ENCODE assay signal across 2 cellular contexts in the genomic region with DNA sequence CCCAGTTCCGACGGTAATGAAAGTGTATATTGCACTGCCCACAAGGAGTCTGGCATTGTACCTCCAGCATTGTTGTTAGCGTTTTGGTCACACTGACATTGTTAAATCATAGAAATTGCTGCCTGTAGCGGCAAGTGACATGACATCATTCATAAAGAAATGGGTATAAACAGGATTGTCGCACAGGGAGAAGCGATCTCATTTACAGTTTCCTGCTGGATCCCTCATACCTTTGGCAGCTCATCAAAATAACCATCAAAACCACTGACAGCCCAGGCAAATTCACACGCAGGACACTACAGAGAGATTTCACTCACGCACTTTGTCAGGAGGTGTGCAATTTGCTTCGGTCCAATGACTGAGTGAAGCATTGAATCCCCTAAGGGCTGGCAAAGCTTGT.
TF ChIP-seq lines count a peak whose summit lies in the region.

No MANE protein-coding gene starts in this region.

TF ChIP-seq in GM23338, 12 proteins besides CTCF, POLR2A, EP300 and RAD21 (continues in another document):
- TF ChIP-seq NANOG (IDR thresholded peaks at IDR 0.05; ENCODE audit: borderline replicate concordance) (no peak), EZH2 (IDR thresholded peaks at IDR 0.05; ENCODE audit: low read depth, unreplicated experiment) (no peak), STAT1 (IDR thresholded peaks at IDR 0.05; ENCODE audit: unreplicated experiment) (no peak), ZNF331 (CRISPR knock-in tag; IDR thresholded peaks at IDR 0.05; ENCODE audit: low read depth) (no peak), CREB1 (CRISPR knock-in tag; IDR thresholded peaks at IDR 0.05; ENCODE audit: low read depth) (no peak), ETS1 (IDR thresholded peaks at IDR 0.05) (no peak), ZNF114 (CRISPR knock-in tag; IDR thresholded peaks at IDR 0.05) (no peak), REST (IDR thresholded peaks at IDR 0.05; ENCODE audit: unreplicated experiment) (no peak), JUNB (IDR thresholded peaks at IDR 0.05; ENCODE audit: unreplicated experiment) (no peak)
- TF ChIP-seq, protein P1, sequence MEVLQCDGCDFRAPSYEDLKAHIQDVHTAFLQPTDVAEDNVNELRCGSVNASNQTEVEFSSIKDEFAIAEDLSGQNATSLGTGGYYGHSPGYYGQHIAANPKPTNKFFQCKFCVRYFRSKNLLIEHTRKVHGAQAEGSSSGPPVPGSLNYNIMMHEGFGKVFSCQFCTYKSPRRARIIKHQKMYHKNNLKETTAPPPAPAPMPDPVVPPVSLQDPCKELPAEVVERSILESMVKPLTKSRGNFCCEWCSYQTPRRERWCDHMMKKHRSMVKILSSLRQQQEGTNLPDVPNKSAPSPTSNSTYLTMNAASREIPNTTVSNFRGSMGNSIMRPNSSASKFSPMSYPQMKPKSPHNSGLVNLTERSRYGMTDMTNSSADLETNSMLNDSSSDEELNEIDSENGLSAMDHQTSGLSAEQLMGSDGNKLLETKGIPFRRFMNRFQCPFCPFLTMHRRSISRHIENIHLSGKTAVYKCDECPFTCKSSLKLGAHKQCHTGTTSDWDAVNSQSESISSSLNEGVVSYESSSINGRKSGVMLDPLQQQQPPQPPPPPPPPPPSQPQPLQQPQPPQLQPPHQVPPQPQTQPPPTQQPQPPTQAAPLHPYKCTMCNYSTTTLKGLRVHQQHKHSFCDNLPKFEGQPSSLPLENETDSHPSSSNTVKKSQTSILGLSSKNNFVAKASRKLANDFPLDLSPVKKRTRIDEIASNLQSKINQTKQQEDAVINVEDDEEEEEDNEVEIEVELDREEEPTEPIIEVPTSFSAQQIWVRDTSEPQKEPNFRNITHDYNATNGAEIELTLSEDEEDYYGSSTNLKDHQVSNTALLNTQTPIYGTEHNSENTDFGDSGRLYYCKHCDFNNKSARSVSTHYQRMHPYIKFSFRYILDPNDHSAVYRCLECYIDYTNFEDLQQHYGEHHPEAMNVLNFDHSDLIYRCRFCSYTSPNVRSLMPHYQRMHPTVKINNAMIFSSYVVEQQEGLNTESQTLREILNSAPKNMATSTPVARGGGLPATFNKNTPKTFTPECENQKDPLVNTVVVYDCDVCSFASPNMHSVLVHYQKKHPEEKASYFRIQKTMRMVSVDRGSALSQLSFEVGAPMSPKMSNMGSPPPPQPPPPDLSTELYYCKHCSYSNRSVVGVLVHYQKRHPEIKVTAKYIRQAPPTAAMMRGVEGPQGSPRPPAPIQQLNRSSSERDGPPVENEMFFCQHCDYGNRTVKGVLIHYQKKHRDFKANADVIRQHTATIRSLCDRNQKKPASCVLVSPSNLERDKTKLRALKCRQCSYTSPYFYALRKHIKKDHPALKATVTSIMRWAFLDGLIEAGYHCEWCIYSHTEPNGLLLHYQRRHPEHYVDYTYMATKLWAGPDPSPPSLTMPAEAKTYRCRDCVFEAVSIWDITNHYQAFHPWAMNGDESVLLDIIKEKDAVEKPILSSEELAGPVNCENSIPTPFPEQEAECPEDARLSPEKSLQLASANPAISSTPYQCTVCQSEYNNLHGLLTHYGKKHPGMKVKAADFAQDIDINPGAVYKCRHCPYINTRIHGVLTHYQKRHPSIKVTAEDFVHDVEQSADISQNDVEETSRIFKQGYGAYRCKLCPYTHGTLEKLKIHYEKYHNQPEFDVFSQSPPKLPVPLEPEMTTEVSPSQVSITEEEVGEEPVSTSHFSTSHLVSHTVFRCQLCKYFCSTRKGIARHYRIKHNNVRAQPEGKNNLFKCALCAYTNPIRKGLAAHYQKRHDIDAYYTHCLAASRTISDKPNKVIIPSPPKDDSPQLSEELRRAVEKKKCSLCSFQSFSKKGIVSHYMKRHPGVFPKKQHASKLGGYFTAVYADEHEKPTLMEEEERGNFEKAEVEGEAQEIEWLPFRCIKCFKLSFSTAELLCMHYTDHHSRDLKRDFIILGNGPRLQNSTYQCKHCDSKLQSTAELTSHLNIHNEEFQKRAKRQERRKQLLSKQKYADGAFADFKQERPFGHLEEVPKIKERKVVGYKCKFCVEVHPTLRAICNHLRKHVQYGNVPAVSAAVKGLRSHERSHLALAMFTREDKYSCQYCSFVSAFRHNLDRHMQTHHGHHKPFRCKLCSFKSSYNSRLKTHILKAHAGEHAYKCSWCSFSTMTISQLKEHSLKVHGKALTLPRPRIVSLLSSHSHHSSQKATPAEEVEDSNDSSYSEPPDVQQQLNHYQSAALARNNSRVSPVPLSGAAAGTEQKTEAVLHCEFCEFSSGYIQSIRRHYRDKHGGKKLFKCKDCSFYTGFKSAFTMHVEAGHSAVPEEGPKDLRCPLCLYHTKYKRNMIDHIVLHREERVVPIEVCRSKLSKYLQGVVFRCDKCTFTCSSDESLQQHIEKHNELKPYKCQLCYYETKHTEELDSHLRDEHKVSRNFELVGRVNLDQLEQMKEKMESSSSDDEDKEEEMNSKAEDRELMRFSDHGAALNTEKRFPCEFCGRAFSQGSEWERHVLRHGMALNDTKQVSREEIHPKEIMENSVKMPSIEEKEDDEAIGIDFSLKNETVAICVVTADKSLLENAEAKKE (CRISPR knock-in tag; IDR thresholded peaks at IDR 0.05) = no peak

TF ChIP-seq in H1, 55 proteins besides CTCF, POLR2A, EP300 and RAD21:
- no peak for TF ChIP-seq HDAC2 (IDR thresholded peaks at IDR 0.05; ENCODE audit: borderline replicate concordance in 1 of 2, low read depth in 2 of 2, low read length in 2 of 2)
- TF ChIP-seq, protein P2, sequence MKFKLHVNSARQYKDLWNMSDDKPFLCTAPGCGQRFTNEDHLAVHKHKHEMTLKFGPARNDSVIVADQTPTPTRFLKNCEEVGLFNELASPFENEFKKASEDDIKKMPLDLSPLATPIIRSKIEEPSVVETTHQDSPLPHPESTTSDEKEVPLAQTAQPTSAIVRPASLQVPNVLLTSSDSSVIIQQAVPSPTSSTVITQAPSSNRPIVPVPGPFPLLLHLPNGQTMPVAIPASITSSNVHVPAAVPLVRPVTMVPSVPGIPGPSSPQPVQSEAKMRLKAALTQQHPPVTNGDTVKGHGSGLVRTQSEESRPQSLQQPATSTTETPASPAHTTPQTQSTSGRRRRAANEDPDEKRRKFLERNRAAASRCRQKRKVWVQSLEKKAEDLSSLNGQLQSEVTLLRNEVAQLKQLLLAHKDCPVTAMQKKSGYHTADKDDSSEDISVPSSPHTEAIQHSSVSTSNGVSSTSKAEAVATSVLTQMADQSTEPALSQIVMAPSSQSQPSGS (IDR thresholded peaks at IDR 0.05; ENCODE audit: low read length) = no peak
- TF ChIP-seq GTF2F1 (IDR thresholded peaks at IDR 0.05; ENCODE audit: borderline replicate concordance, low read depth, low read length) = no peak
- no peak for TF ChIP-seq SIX5 (IDR thresholded peaks at IDR 0.05; ENCODE audit: low read depth, low read length)
- no peak for TF ChIP-seq CREB1 (IDR thresholded peaks at IDR 0.05)
- no peak for TF ChIP-seq E2F6 (IDR thresholded peaks at IDR 0.05)
- no peak for TF ChIP-seq CBX5 (IDR thresholded peaks at IDR 0.05; ENCODE audit: low read depth, low read length)
